9 cellular contexts compared by ENCODE assay signal in genomic region chr16:73172621-73173312, GRCh38.
DNase-seq lines count a peak whose midpoint lies in the region; ATAC-seq and TF ChIP-seq lines count a peak whose summit lies in the region.
"Had no signal": no experiment of that assay in that cellular context is flagged by ENCODE, and none has a peak within 500 bp of the region (broad histone marks: within the 10 kb centered on the region; RNA-seq: fewer than 3 reads in every experiment).

No MANE protein-coding gene starts in this region.

- H3K4me3 ChIP-seq in GM23338 (no peak overlapping the region), PC-9 (no peak overlapping the region), fibroblast of mammary gland (ENCODE audit: control insufficient read depth, low read depth, low read length) (no peak overlapping the region), trophoblast cell (ENCODE audit: low read depth, low read length) (no peak overlapping the region)

- intact Hi-C loops in PC-9 (cut with micrococcal nuclease; ENCODE audit: unreplicated experiment): loop anchor here (5.0 kb wide), 1 partner anchor 175 kb away; no protein-coding TSS in a partner anchor

- no peaks in the 10 kb centered on the region for H3K79me2 ChIP-seq in GM23338 (replicated peaks; ENCODE audit: insufficient read depth)
- H3K79me2 ChIP-seq in PC-9 (ENCODE audit: low read depth): no peaks in the 10 kb centered on the region
- no peaks in the 10 kb centered on the region for H3K79me2 ChIP-seq in trophoblast cell (ENCODE audit: control insufficient read depth, insufficient read depth, low read length, poor library complexity)

- H3F3A ChIP-seq in GM23338 (replicated peaks; ENCODE audit: low read depth) (peaks cover 3% of the 10 kb centered on the region; the same call in 1 of the 2 replicates), PC-9 (ENCODE audit: insufficient read depth, low read depth) (peaks cover 5% of the 10 kb centered on the region; the same call in 1 of the 2 replicates)

- H3K18ac ChIP-seq in trophoblast cell (ENCODE audit: low read length): no peak overlapping the region

- H3K4me1 Mint-ChIP-seq in GM23338: peaks cover 52% of the 10 kb centered on the region
- no peaks in the 10 kb centered on the region for H3K4me1 Mint-ChIP-seq in activated T-cell treated with anti-CD3 and anti-CD28 coated beads, Interleukin-2, amount 50 U/mL, for 72 hours (ENCODE audit: low read depth)

- no peak overlapping the region for H3K4me3 Mint-ChIP-seq in GM23338
- no peak overlapping the region for H3K4me3 Mint-ChIP-seq in activated T-cell treated with anti-CD3 and anti-CD28 coated beads, Interleukin-2, amount 50 U/mL, for 72 hours
- H3K4me3 Mint-ChIP-seq: IgD-negative memory B cell had no signal

- H2AK5ac ChIP-seq in trophoblast cell (ENCODE audit: low read length): no peak overlapping the region

- peaks cover 24% of the 10 kb centered on the region for H3K4me1 ChIP-seq in GM23338 (ENCODE audit: insufficient read depth)
- peaks cover 7% of the 10 kb centered on the region; the same call in 1 of the 2 replicates for H3K4me1 ChIP-seq in PC-9 (replicated peaks; ENCODE audit: insufficient read depth)
- H3K4me1 ChIP-seq in trophoblast cell (ENCODE audit: control insufficient read depth in 1 of 2, insufficient read depth in 2 of 2, low read length in 2 of 2): peaks cover 12 to 14% of the 10 kb centered on the region in 2 experiments

- H2BK12ac ChIP-seq in trophoblast cell (ENCODE audit: low read length): peak overlapping the region; percentile 15

- H3K27ac ChIP-seq in GM23338 (ENCODE audit: low read depth) (no peak overlapping the region), PC-9 (no peak overlapping the region), trophoblast cell (ENCODE audit: low read depth, low read length) (no peak overlapping the region)

- peak overlapping the region; percentile 75 for H4K91ac ChIP-seq in trophoblast cell (ENCODE audit: low read depth, low read length)

- peaks cover 21% of the 10 kb centered on the region for H3K27me3 Mint-ChIP-seq in GM23338 (ENCODE audit: insufficient read depth, low read depth, poor library complexity)
- no peaks in the 10 kb centered on the region for H3K27me3 Mint-ChIP-seq in activated T-cell treated with anti-CD3 and anti-CD28 coated beads, Interleukin-2, amount 50 U/mL, for 72 hours (ENCODE audit: low read depth)

- DNase-seq in GM23338 (ENCODE audit: low spot score) (peak; percentile 70), PC-9 (peak in 1 of 2 experiments; percentile 23), fibroblast of mammary gland (ENCODE audit: low read depth) (peak; percentile 99), trophoblast cell (peak in 1 of 2 donors; percentile 45), HK-2 (ENCODE audit: unreplicated experiment) (no peak)
- DNase-seq in activated T-cell treated with anti-CD3 and anti-CD28 coated beads, Interleukin-2, amount 50 U/mL, for 72 hours: no peak

- no peak overlapping the region for H2BK5ac ChIP-seq in trophoblast cell (ENCODE audit: low read depth, low read length, poor library complexity)

- H3K27ac Mint-ChIP-seq in GM23338: no peak overlapping the region
- H3K27ac Mint-ChIP-seq in activated T-cell treated with anti-CD3 and anti-CD28 coated beads, Interleukin-2, amount 50 U/mL, for 72 hours: no peak overlapping the region

- H3K14ac ChIP-seq in trophoblast cell (ENCODE audit: low read length): no peak overlapping the region

- no peak overlapping the region for H4K12ac ChIP-seq in trophoblast cell (ENCODE audit: low read depth, low read length)

- H2AFZ ChIP-seq in GM23338: peak overlapping the region; percentile 61; the same call in 1 of the 2 replicates
- H2AFZ ChIP-seq in PC-9: no peak overlapping the region
- no peak overlapping the region for H2AFZ ChIP-seq in trophoblast cell (ENCODE audit: insufficient read depth, low read length, poor library complexity)

- H3K27me3 ChIP-seq in GM23338 (ENCODE audit: insufficient read depth) (no peaks in the 10 kb centered on the region), PC-9 (ENCODE audit: insufficient read depth, low read depth) (no peaks in the 10 kb centered on the region), trophoblast cell (ENCODE audit: insufficient read depth, low read length) (no peaks in the 10 kb centered on the region)

- no peaks in the 10 kb centered on the region for H4K20me1 ChIP-seq in GM23338 (replicated peaks; ENCODE audit: insufficient read depth)
- H4K20me1 ChIP-seq in PC-9 (ENCODE audit: insufficient read depth): no peaks in the 10 kb centered on the region

- BruUV-seq in PC-9 (replicated peaks; lab: Mats Ljungman, UMichigan): no TSS peak

- H3K9me2 ChIP-seq in GM23338 (ENCODE audit: insufficient read depth) (no peaks in the 10 kb centered on the region), PC-9 (ENCODE audit: insufficient read depth) (no peaks in the 10 kb centered on the region)

- H3K9me3 ChIP-seq in PC-9 (ENCODE audit: insufficient read depth, low read depth) (no peaks in the 10 kb centered on the region), trophoblast cell (ENCODE audit: insufficient read depth, low read depth, low read length) (no peaks in the 10 kb centered on the region)

- no peak overlapping the region for H4K8ac ChIP-seq in trophoblast cell (ENCODE audit: low read depth, low read length)

- H2BK120ac ChIP-seq in trophoblast cell (ENCODE audit: insufficient read depth, low read length, poor library complexity): peak overlapping the region; percentile 43

- H3K23ac ChIP-seq in trophoblast cell (ENCODE audit: low read length): no peak overlapping the region

- POLR2A ChIA-PET in PC-9 (lab: Charles Lee; ENCODE audit: unreplicated experiment): no interaction called here

- no CpG with 5 or more reads among the region's 12 CpGs for WGBS in trophoblast cell (ENCODE audit: extremely low coverage, insufficient coverage, insufficient read length)

- TF ChIP-seq CTCF in GM23338 (conservative IDR thresholded peaks at IDR 0.05; ENCODE audit: low read depth in 2 of 2): peak in 1 of 2 experiments; percentile 47; a peak in 1 of 4 replicates
- peak; percentile 54 for TF ChIP-seq CTCF in PC-9 (conservative IDR thresholded peaks at IDR 0.05)
- peak; percentile 50 for TF ChIP-seq CTCF in fibroblast of mammary gland (conservative IDR thresholded peaks at IDR 0.05; ENCODE audit: control insufficient read depth, insufficient read depth, low read depth, low read length)

- ATAC-seq in GM23338 (peak; percentile 68), HG02938 (IDR thresholded peaks at IDR 0.05; ENCODE audit: unreplicated experiment) (no peak), HG03571 (IDR thresholded peaks at IDR 0.05; ENCODE audit: unreplicated experiment) (no peak)
- ATAC-seq in activated T-cell treated with anti-CD3 and anti-CD28 coated beads, Interleukin-2, amount 50 U/mL, for 72 hours (replicated peaks in 1 of 2): no peak

- CTCF ChIA-PET in PC-9 (lab: Charles Lee): no interaction called here

- peak overlapping the region; percentile 64 for H3K4me2 ChIP-seq in GM23338
- no peak overlapping the region for H3K4me2 ChIP-seq in PC-9
- no peak overlapping the region for H3K4me2 ChIP-seq in trophoblast cell (ENCODE audit: low read length)

- no peaks in the 10 kb centered on the region for H3K36me3 ChIP-seq in GM23338 (ENCODE audit: insufficient read depth)
- H3K36me3 ChIP-seq in PC-9 (ENCODE audit: low read depth): no peaks in the 10 kb centered on the region
- H3K36me3 ChIP-seq in trophoblast cell (ENCODE audit: control insufficient read depth in 1 of 2, insufficient read depth in 2 of 2, low read length in 2 of 2): no peaks in the 10 kb centered on the region

- no peak overlapping the region for H3K9ac ChIP-seq in trophoblast cell (ENCODE audit: low read length)

- H3K36me3 Mint-ChIP-seq in GM23338 (ENCODE audit: low read depth): no peaks in the 10 kb centered on the region
- no peaks in the 10 kb centered on the region for H3K36me3 Mint-ChIP-seq in activated T-cell treated with anti-CD3 and anti-CD28 coated beads, Interleukin-2, amount 50 U/mL, for 72 hours (ENCODE audit: insufficient read depth in 2 of 2)
- H3K36me3 Mint-ChIP-seq: IgD-negative memory B cell had no signal

- H3K4ac ChIP-seq in trophoblast cell (ENCODE audit: low read depth, low read length): no peak overlapping the region

- H3K79me1 ChIP-seq in trophoblast cell (ENCODE audit: low read length): peaks cover 7% of the 10 kb centered on the region

- no peaks in the 10 kb centered on the region for H3K9me3 Mint-ChIP-seq in GM23338
- H3K9me3 Mint-ChIP-seq in activated T-cell treated with anti-CD3 and anti-CD28 coated beads, Interleukin-2, amount 50 U/mL, for 72 hours: peaks cover 0 to 2% of the 10 kb centered on the region in 2 donors

TF ChIP-seq in GM23338, 12 proteins besides CTCF, POLR2A, EP300 and RAD21:
- no peak for TF ChIP-seq ZNF331 (CRISPR knock-in tag; IDR thresholded peaks at IDR 0.05; ENCODE audit: low read depth)
- TF ChIP-seq POLR2AphosphoS5 (IDR thresholded peaks at IDR 0.05; ENCODE audit: low read depth): no peak
- no peak for TF ChIP-seq JUNB (IDR thresholded peaks at IDR 0.05; ENCODE audit: unreplicated experiment)
- no peak for TF ChIP-seq EZH2phosphoT487 (IDR thresholded peaks at IDR 0.05; ENCODE audit: unreplicated experiment)
- TF ChIP-seq REST (IDR thresholded peaks at IDR 0.05; ENCODE audit: unreplicated experiment): no peak
- TF ChIP-seq STAT1 (IDR thresholded peaks at IDR 0.05; ENCODE audit: unreplicated experiment): no peak
- no peak for TF ChIP-seq ZNF114 (CRISPR knock-in tag; IDR thresholded peaks at IDR 0.05)

Comparison
In these comparisons a context has a peak if more than half of its experiments do, and no peak if none do; other contexts are left out.
1. DNase-seq: peak in GM23338 (single experiment) and fibroblast of mammary gland (single experiment); none in HK-2 (single experiment) and activated T-cell treated with anti-CD3 and anti-CD28 coated beads, Interleukin-2, amount 50 U/mL, for 72 hours (0 of 2).